Comparison of ENCODE assay signal across 8 cellular contexts in the genomic region with DNA sequence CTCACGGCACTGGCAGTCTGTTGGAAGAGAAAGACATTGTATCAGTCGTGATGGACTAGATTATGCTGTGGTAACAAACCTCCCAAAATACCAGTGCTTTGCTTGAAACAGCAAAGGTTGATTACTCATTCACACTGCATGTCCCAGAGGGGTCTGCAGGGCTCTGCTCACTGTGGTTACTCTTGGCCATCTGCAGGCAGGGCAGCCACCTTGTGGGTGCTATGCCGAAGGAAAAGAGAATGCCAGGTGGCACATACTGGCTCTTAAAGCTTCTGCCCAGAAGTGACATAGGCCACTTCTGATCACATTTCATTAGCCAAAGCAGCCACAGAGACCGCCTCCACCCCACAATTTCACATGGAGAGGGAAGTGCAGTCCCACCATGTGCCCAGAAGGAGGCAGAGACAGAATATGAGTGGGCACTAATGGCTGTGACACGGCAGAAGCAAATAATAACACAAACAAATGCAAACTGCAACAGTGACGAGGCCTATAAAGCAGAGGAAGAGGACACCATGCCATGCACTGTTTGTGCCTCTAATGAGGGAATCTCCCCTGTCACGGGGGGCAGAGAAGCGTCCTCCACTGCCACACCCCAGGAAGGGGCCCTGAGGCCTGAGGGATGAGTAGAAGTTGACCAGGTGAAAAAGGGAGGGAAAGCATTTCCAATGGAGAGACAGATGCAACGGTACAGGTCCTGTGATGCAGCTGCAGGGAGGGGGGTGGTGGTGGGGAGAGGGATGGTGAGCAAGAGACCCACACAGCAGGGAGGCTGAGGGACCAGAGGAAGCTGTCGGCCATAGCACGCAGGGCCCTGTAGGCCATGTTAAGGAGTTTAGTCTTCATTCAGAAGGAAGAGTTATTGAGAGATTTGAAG. TPM values are rescaled to one million over a fixed set of nuclear protein-coding genes. Genes with fewer than 3 reads are reported as not detected.
DNase-seq lines count a peak whose midpoint lies in the region; ATAC-seq and TF ChIP-seq lines count a peak whose summit lies in the region.

No MANE protein-coding gene starts in this region.

- no peak for DNase-seq in activated naive CD8-positive, alpha-beta T cell treated with anti-CD3 and anti-CD28 coated beads, Interleukin-2, amount 50 U/mL, for 24 hours
- no peak for DNase-seq in activated naive CD8-positive, alpha-beta T cell treated with anti-CD3 and anti-CD28 coated beads for 36 hours
- DNase-seq in NT2/D1 (ENCODE audit: low read depth, low spot score) (peak; percentile 27), esophagus muscularis mucosa (ENCODE audit: extremely low spot score) (no peak), midbrain (lab: John Stamatoyannopoulos, UW) (no peak), coronary artery (ENCODE audit: low spot score) (no peak)
- DNase-seq in stimulated activated naive CD8-positive, alpha-beta T cell treated with anti-CD3 and anti-CD28 coated beads, Interleukin-15, amount 100 ng/mL, for 72 hours: no peak

- H3K9me3 ChIP-seq in NT2/D1 (ENCODE audit: insufficient read depth, low read length) (no peaks in the 10 kb centered on the region), esophagus muscularis mucosa (no peaks in the 10 kb centered on the region)

- H3K4me1 Mint-ChIP-seq in activated naive CD8-positive, alpha-beta T cell treated with anti-CD3 and anti-CD28 coated beads, Interleukin-2, amount 50 U/mL, for 24 hours: no peaks in the 10 kb centered on the region
- H3K4me1 Mint-ChIP-seq in activated naive CD8-positive, alpha-beta T cell treated with anti-CD3 and anti-CD28 coated beads for 36 hours: no peaks in the 10 kb centered on the region
- no peaks in the 10 kb centered on the region for H3K4me1 Mint-ChIP-seq in stimulated activated naive CD8-positive, alpha-beta T cell treated with anti-CD3 and anti-CD28 coated beads, Interleukin-15, amount 100 ng/mL, for 72 hours

- H3K27ac ChIP-seq in esophagus muscularis mucosa (replicated peaks in 1 of 4) (no peak overlapping the region), coronary artery (no peak overlapping the region)

- no peaks in the 10 kb centered on the region for H3K9me3 Mint-ChIP-seq in activated naive CD8-positive, alpha-beta T cell treated with anti-CD3 and anti-CD28 coated beads, Interleukin-2, amount 50 U/mL, for 24 hours
- H3K9me3 Mint-ChIP-seq in activated naive CD8-positive, alpha-beta T cell treated with anti-CD3 and anti-CD28 coated beads for 36 hours: peaks cover 1% of the 10 kb centered on the region
- no peaks in the 10 kb centered on the region for H3K9me3 Mint-ChIP-seq in stimulated activated naive CD8-positive, alpha-beta T cell treated with anti-CD3 and anti-CD28 coated beads, Interleukin-15, amount 100 ng/mL, for 72 hours

- H3K4me3 Mint-ChIP-seq in activated naive CD8-positive, alpha-beta T cell treated with anti-CD3 and anti-CD28 coated beads, Interleukin-2, amount 50 U/mL, for 24 hours: no peak overlapping the region
- H3K4me3 Mint-ChIP-seq in activated naive CD8-positive, alpha-beta T cell treated with anti-CD3 and anti-CD28 coated beads for 36 hours: no peak overlapping the region
- H3K4me3 Mint-ChIP-seq in stimulated activated naive CD8-positive, alpha-beta T cell treated with anti-CD3 and anti-CD28 coated beads, Interleukin-15, amount 100 ng/mL, for 72 hours: no peak overlapping the region

- peak; percentile 43 for ATAC-seq in activated naive CD8-positive, alpha-beta T cell treated with anti-CD3 and anti-CD28 coated beads, Interleukin-2, amount 50 U/mL, for 24 hours
- peak; percentile 60 for ATAC-seq in HG02623 (IDR thresholded peaks at IDR 0.05; ENCODE audit: unreplicated experiment)
- peak; percentile 54 for ATAC-seq in stimulated activated naive CD8-positive, alpha-beta T cell treated with anti-CD3 and anti-CD28 coated beads, Interleukin-15, amount 100 ng/mL, for 72 hours

- H3K4me3 ChIP-seq in NT2/D1 (ENCODE audit: insufficient read length, low read depth) (no peak overlapping the region), esophagus muscularis mucosa (no peak overlapping the region), coronary artery (no peak overlapping the region)

- intact Hi-C loops in esophagus muscularis mucosa (cut with DNase I): no loop called here

- H3K36me3 ChIP-seq in NT2/D1 (ENCODE audit: insufficient read depth, insufficient read length, low read length) (no peaks in the 10 kb centered on the region), esophagus muscularis mucosa (no peaks in the 10 kb centered on the region)

- no peak for TF ChIP-seq EP300 in esophagus muscularis mucosa (IDR thresholded peaks at IDR 0.05)

- H3K4me1 ChIP-seq in NT2/D1 (ENCODE audit: insufficient read depth, insufficient read length) (no peaks in the 10 kb centered on the region), esophagus muscularis mucosa (no peaks in the 10 kb centered on the region)

- peak in 2 of 3 experiments; percentile 7 to 28 for TF ChIP-seq CTCF in esophagus muscularis mucosa (IDR thresholded peaks at IDR 0.05)
- no peak for TF ChIP-seq CTCF in coronary artery (IDR thresholded peaks at IDR 0.05)

- no peak overlapping the region for H3K9ac ChIP-seq in NT2/D1 (ENCODE audit: insufficient read length, low read depth)

- no peak overlapping the region for H3K27ac Mint-ChIP-seq in activated naive CD8-positive, alpha-beta T cell treated with anti-CD3 and anti-CD28 coated beads, Interleukin-2, amount 50 U/mL, for 24 hours
- H3K27ac Mint-ChIP-seq in activated naive CD8-positive, alpha-beta T cell treated with anti-CD3 and anti-CD28 coated beads for 36 hours: no peak overlapping the region
- H3K27ac Mint-ChIP-seq in stimulated activated naive CD8-positive, alpha-beta T cell treated with anti-CD3 and anti-CD28 coated beads, Interleukin-15, amount 100 ng/mL, for 72 hours: no peak overlapping the region

- H3K36me3 Mint-ChIP-seq in activated naive CD8-positive, alpha-beta T cell treated with anti-CD3 and anti-CD28 coated beads, Interleukin-2, amount 50 U/mL, for 24 hours (ENCODE audit: low read depth): no peaks in the 10 kb centered on the region
- H3K36me3 Mint-ChIP-seq in activated naive CD8-positive, alpha-beta T cell treated with anti-CD3 and anti-CD28 coated beads for 36 hours: no peaks in the 10 kb centered on the region

- whole genome bisulfite sequencing in esophagus muscularis mucosa: 75% methylated on average over 11 of the region's 11 CpGs

- H3K27me3 ChIP-seq in NT2/D1 (ENCODE audit: insufficient read depth, insufficient read length) (no peaks in the 10 kb centered on the region), esophagus muscularis mucosa (no peaks in the 10 kb centered on the region)

- TF ChIP-seq POLR2A in esophagus muscularis mucosa (IDR thresholded peaks at IDR 0.05; ENCODE audit: low read depth): no peak

- peaks cover 3% of the 10 kb centered on the region for H3K27me3 Mint-ChIP-seq in activated naive CD8-positive, alpha-beta T cell treated with anti-CD3 and anti-CD28 coated beads, Interleukin-2, amount 50 U/mL, for 24 hours
- H3K27me3 Mint-ChIP-seq in activated naive CD8-positive, alpha-beta T cell treated with anti-CD3 and anti-CD28 coated beads for 36 hours: peaks cover 3% of the 10 kb centered on the region
- H3K27me3 Mint-ChIP-seq in stimulated activated naive CD8-positive, alpha-beta T cell treated with anti-CD3 and anti-CD28 coated beads, Interleukin-15, amount 100 ng/mL, for 72 hours: peaks cover 4% of the 10 kb centered on the region

RNA-seq across cellular contexts. Expression of gene KICS2, which starts 51.7 kb away (rescaled TPM):
- total RNA-seq in activated naive CD8-positive, alpha-beta T cell treated with anti-CD3 and anti-CD28 coated beads for 36 hours: 10 to 100 TPM; 12.9 to 13.4 TPM
- 1 to 10 TPM; 4.5 to 8.8 (median 6.4) TPM for total RNA-seq in esophagus muscularis mucosa
